ENCODE assay signal across 1 cellular context in the genomic region with DNA sequence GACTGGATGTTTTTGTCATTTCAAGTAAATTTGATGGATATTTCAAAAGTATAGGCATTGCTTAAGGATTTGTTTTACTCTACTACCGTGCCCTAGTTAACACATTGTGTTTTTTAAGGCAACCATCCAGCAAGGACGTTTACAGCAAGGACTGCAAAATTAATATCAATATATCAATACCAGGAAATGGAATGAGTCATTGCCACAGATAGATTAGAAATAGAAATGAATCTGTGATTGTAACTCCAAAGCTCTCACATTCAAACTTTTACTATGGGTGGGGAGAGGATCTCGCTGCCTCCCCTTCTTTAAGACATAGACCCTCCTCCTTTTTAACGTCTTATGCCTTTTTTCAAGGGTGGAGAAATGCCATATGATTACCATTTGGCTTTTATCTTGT.
TF ChIP-seq lines count a peak whose summit lies in the region.

No MANE protein-coding gene starts in this region.

TF ChIP-seq in GM23338, 12 proteins besides CTCF, POLR2A, EP300 and RAD21 (continued from another document):
- TF ChIP-seq, protein P1, sequence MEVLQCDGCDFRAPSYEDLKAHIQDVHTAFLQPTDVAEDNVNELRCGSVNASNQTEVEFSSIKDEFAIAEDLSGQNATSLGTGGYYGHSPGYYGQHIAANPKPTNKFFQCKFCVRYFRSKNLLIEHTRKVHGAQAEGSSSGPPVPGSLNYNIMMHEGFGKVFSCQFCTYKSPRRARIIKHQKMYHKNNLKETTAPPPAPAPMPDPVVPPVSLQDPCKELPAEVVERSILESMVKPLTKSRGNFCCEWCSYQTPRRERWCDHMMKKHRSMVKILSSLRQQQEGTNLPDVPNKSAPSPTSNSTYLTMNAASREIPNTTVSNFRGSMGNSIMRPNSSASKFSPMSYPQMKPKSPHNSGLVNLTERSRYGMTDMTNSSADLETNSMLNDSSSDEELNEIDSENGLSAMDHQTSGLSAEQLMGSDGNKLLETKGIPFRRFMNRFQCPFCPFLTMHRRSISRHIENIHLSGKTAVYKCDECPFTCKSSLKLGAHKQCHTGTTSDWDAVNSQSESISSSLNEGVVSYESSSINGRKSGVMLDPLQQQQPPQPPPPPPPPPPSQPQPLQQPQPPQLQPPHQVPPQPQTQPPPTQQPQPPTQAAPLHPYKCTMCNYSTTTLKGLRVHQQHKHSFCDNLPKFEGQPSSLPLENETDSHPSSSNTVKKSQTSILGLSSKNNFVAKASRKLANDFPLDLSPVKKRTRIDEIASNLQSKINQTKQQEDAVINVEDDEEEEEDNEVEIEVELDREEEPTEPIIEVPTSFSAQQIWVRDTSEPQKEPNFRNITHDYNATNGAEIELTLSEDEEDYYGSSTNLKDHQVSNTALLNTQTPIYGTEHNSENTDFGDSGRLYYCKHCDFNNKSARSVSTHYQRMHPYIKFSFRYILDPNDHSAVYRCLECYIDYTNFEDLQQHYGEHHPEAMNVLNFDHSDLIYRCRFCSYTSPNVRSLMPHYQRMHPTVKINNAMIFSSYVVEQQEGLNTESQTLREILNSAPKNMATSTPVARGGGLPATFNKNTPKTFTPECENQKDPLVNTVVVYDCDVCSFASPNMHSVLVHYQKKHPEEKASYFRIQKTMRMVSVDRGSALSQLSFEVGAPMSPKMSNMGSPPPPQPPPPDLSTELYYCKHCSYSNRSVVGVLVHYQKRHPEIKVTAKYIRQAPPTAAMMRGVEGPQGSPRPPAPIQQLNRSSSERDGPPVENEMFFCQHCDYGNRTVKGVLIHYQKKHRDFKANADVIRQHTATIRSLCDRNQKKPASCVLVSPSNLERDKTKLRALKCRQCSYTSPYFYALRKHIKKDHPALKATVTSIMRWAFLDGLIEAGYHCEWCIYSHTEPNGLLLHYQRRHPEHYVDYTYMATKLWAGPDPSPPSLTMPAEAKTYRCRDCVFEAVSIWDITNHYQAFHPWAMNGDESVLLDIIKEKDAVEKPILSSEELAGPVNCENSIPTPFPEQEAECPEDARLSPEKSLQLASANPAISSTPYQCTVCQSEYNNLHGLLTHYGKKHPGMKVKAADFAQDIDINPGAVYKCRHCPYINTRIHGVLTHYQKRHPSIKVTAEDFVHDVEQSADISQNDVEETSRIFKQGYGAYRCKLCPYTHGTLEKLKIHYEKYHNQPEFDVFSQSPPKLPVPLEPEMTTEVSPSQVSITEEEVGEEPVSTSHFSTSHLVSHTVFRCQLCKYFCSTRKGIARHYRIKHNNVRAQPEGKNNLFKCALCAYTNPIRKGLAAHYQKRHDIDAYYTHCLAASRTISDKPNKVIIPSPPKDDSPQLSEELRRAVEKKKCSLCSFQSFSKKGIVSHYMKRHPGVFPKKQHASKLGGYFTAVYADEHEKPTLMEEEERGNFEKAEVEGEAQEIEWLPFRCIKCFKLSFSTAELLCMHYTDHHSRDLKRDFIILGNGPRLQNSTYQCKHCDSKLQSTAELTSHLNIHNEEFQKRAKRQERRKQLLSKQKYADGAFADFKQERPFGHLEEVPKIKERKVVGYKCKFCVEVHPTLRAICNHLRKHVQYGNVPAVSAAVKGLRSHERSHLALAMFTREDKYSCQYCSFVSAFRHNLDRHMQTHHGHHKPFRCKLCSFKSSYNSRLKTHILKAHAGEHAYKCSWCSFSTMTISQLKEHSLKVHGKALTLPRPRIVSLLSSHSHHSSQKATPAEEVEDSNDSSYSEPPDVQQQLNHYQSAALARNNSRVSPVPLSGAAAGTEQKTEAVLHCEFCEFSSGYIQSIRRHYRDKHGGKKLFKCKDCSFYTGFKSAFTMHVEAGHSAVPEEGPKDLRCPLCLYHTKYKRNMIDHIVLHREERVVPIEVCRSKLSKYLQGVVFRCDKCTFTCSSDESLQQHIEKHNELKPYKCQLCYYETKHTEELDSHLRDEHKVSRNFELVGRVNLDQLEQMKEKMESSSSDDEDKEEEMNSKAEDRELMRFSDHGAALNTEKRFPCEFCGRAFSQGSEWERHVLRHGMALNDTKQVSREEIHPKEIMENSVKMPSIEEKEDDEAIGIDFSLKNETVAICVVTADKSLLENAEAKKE (CRISPR knock-in tag; IDR thresholded peaks at IDR 0.05): no peak
